ENCODE assay signal across 10 cellular contexts in genomic region chr9:68685770-68686169, GRCh38. TPM values are rescaled to one million over a fixed set of nuclear protein-coding genes. Genes with fewer than 3 reads are reported as not detected.
DNase-seq lines count a peak whose midpoint lies in the region; ATAC-seq and TF ChIP-seq lines count a peak whose summit lies in the region.
"Had no signal": no experiment of that assay in that cellular context is flagged by ENCODE, and none has a peak within 500 bp of the region (broad histone marks: within the 10 kb centered on the region; RNA-seq: fewer than 3 reads in every experiment).

No MANE protein-coding gene starts in this region.

- peaks cover 2% of the 10 kb centered on the region for H3K27me3 Mint-ChIP-seq in osteocyte (ENCODE audit: unreplicated experiment)
- H3K27me3 Mint-ChIP-seq: IgD-negative memory B cell had no signal

- H3K79me2 ChIP-seq in OCI-LY7 (ENCODE audit: insufficient read depth, low read depth, low read length): no peaks in the 10 kb centered on the region

- H3K27ac Mint-ChIP-seq in osteocyte (ENCODE audit: unreplicated experiment): no peak overlapping the region
- H3K27ac Mint-ChIP-seq: IgD-negative memory B cell had no signal

- no peaks in the 10 kb centered on the region for H3K9me3 ChIP-seq in OCI-LY7 (ENCODE audit: low read length)

- CTCF ChIA-PET in BJ (lab: Yijun Ruan, JAX): interaction anchor here (0.6 kb wide), 1 partner anchor 349 kb away, joined by 3 read pairs; no protein-coding TSS in a partner anchor
- CTCF ChIA-PET in OCI-LY7 (lab: Charles Lee; ENCODE audit: unreplicated experiment): interaction anchor here (0.6 to 1.1 kb wide), 4 partner anchors 9 to 102 kb away, joined by 3 to 4 read pairs (median 4); no protein-coding TSS in a partner anchor

- 0 out of 2 replicates have a peak, but pooled peaks cover 1% of the 10 kb centered on the region for H3K27me3 ChIP-seq in BJ (ENCODE audit: control insufficient read depth, insufficient read depth, low read length)

- no peak overlapping the region for H3K4me3 Mint-ChIP-seq in osteocyte (ENCODE audit: unreplicated experiment)
- H3K4me3 Mint-ChIP-seq: IgD-negative memory B cell had no signal

- H3K4me3 ChIP-seq in BJ (ENCODE audit: low read depth, low read length): no peak overlapping the region
- H3K4me3 ChIP-seq in OCI-LY7 (ENCODE audit: low read depth, low read length, poor library complexity, severe bottlenecking): no peak overlapping the region

- peaks cover 39% of the 10 kb centered on the region for H3K4me1 ChIP-seq in OCI-LY7 (ENCODE audit: insufficient read depth, low read length, poor library complexity, severe bottlenecking)

- H3K9me3 Mint-ChIP-seq in osteocyte (ENCODE audit: unreplicated experiment): no peaks in the 10 kb centered on the region
- H3K9me3 Mint-ChIP-seq: IgD-negative memory B cell had no signal

- no TSS peak for BruUV-seq in OCI-LY7 (replicated peaks; lab: Mats Ljungman, UMichigan)

- H2AFZ ChIP-seq in OCI-LY7 (ENCODE audit: low read length): peak overlapping the region; percentile 53; the same call in 1 of the 2 replicates

- ATAC-seq in GM18858 (IDR thresholded peaks at IDR 0.05; ENCODE audit: unreplicated experiment) (peak; percentile 61), HG02981 (IDR thresholded peaks at IDR 0.05; ENCODE audit: unreplicated experiment) (peak; percentile 93)

- H3K4me1 Mint-ChIP-seq in osteocyte (ENCODE audit: unreplicated experiment): no peaks in the 10 kb centered on the region

- no peak overlapping the region for H3K27ac ChIP-seq in OCI-LY7 (ENCODE audit: low read depth, low read length, poor library complexity, severe bottlenecking)
- H3K27ac ChIP-seq: epithelial cell of prostate had no signal

- H3K36me3 Mint-ChIP-seq in osteocyte (ENCODE audit: unreplicated experiment): no peaks in the 10 kb centered on the region
- H3K36me3 Mint-ChIP-seq: IgD-negative memory B cell had no signal

- intact Hi-C loops in OCI-LY7 (cut with micrococcal nuclease; ENCODE audit: unreplicated experiment): loop anchor here (1.0 to 2.0 kb wide), 3 partner anchors 19 to 313 kb away; partner anchors contain the start of gene PIP5K1B

- no peak for DNase-seq in BJ (ENCODE audit: low read depth)
- peak; percentile 85 for DNase-seq in OCI-LY7 (ENCODE audit: low spot score)
- peak; percentile 58 for DNase-seq in iPS-NIHi11 (ENCODE audit: low spot score)
- DNase-seq in GF-D8 (lab: John Stamatoyannopoulos, UW): no peak
- DNase-seq in ecto neural progenitor cell (ENCODE audit: low spot score): no peak
- no peak for DNase-seq in osteocyte (ENCODE audit: extremely low spot score, unreplicated experiment)

- H3K9me2 ChIP-seq in OCI-LY7 (ENCODE audit: insufficient read depth, low read length): no peaks in the 10 kb centered on the region

- POLR2A ChIA-PET in BJ (lab: Charles Lee): no interaction called here
- POLR2A ChIA-PET in OCI-LY7 (lab: Charles Lee): interaction anchor here (0.7 to 1.0 kb wide), 3 partner anchors 45 to 126 kb away, joined by 3 read pairs; no protein-coding TSS in a partner anchor

- H4K20me1 ChIP-seq in OCI-LY7 (ENCODE audit: insufficient read depth, low read length): no peaks in the 10 kb centered on the region

- no peak overlapping the region for H3K4me2 ChIP-seq in OCI-LY7 (ENCODE audit: low read length)

- H3K36me3 ChIP-seq in BJ (ENCODE audit: control insufficient read depth, insufficient read depth, low read length) (no peaks in the 10 kb centered on the region), OCI-LY7 (ENCODE audit: insufficient read depth, low read length) (no peaks in the 10 kb centered on the region)

- TF ChIP-seq CTCF in BJ (IDR thresholded peaks at IDR 0.05; ENCODE audit: insufficient read depth, low read depth, low read length): 0 out of 2 replicates have a peak, but pooled peaks have one; percentile 17
- TF ChIP-seq CTCF in OCI-LY7 (conservative IDR thresholded peaks at IDR 0.05; ENCODE audit: low read length): peak; percentile 91
- no peak for TF ChIP-seq CTCF in osteocyte (IDR thresholded peaks at IDR 0.05)

RNA-seq across cellular contexts. Expression of gene PIP5K1B, which starts 19.3 kb away (rescaled TPM):
- polyA plus RNA-seq in BJ (2011; rRNA removed): 0.05 TPM in 1 of 2 replicates, not detected in the other
- not detected in 2 replicates for polyA minus RNA-seq in BJ (2011; rRNA and poly(A)+ RNA removed)
- total RNA-seq in OCI-LY7 (2014; rRNA removed; shearing (Covaris generic)): 3.8 and 4.8 TPM in 2 replicates
- total RNA-seq in OCI-LY7 (2022) (10.7 and 11.5 TPM in 2 replicates), osteocyte (not detected in 2 replicates)

Comparison
In these comparisons a context has a peak if more than half of its experiments do, and no peak if none do; other contexts are left out.
1. DNase-seq: peak in OCI-LY7 (single experiment) and iPS-NIHi11 (single experiment); none in BJ (single experiment), GF-D8 (single experiment), ecto neural progenitor cell (single experiment) and osteocyte (single experiment).